18 cellular contexts compared by ENCODE assay signal in genomic region chr4:33386761-33387160, GRCh38.
A peak's percentile ranks its signal among the peaks of the same experiment; 100 is the strongest.
DNase-seq lines count a peak whose midpoint lies in the region; ATAC-seq, FAIRE-seq and TF ChIP-seq lines count a peak whose summit lies in the region.
"Had no signal": no experiment of that assay in that cellular context is flagged by ENCODE, and none has a peak within 500 bp of the region (broad histone marks: within the 10 kb centered on the region; RNA-seq: fewer than 3 reads in every experiment).

No MANE protein-coding gene starts in this region.

- H3K27me3 ChIP-seq in right lobe of liver (no peaks in the 10 kb centered on the region), HepG2 (ENCODE audit: control insufficient read depth in 1 of 2, insufficient read depth in 2 of 2, low read length in 2 of 2) (no peaks in the 10 kb centered on the region), MM.1S (replicated peaks; ENCODE audit: insufficient read depth, low read length) (no peaks in the 10 kb centered on the region), bronchial epithelial cell (ENCODE audit: control insufficient read depth, insufficient read depth, low read length) (no peaks in the 10 kb centered on the region)
- H3K27me3 ChIP-seq: left lung had no signal

- no peak overlapping the region for H3K4me3 ChIP-seq in right lobe of liver
- no peak overlapping the region for H3K4me3 ChIP-seq in HepG2 (replicated peaks in 1 of 3; ENCODE audit: insufficient read depth in 1 of 3, low read depth in 2 of 3, low read length in 3 of 3)
- no peak overlapping the region for H3K4me3 ChIP-seq in MM.1S (ENCODE audit: low read length)
- no peak overlapping the region for H3K4me3 ChIP-seq in bronchial epithelial cell (ENCODE audit: low read depth, low read length)
- H3K4me3 ChIP-seq in kidney (ENCODE audit: low read length in 2 of 2) = no peak overlapping the region
- H3K4me3 ChIP-seq: left lung had no signal

- H2AFZ ChIP-seq in HepG2 (ENCODE audit: low read length) (no peak overlapping the region), MM.1S (ENCODE audit: low read length) (no peak overlapping the region)

- BruUV-seq in HepG2 (replicated peaks; lab: Mats Ljungman, UMichigan) = no TSS peak

- no peaks in the 10 kb centered on the region for H3K79me2 ChIP-seq in HepG2 (ENCODE audit: insufficient read depth, low read length)
- H3K79me2 ChIP-seq in MM.1S (ENCODE audit: low read length) = no peaks in the 10 kb centered on the region

- H3K9me2 ChIP-seq in MM.1S (replicated peaks; ENCODE audit: insufficient read depth, low read length) = no peaks in the 10 kb centered on the region

- TF ChIP-seq POLR2A in right lobe of liver (IDR thresholded peaks at IDR 0.05) = no peak
- no peak for TF ChIP-seq POLR2A in HepG2 (IDR thresholded peaks at IDR 0.05; ENCODE audit: insufficient read depth in 1 of 2, low read depth in 2 of 2, low read length in 2 of 2)
- TF ChIP-seq POLR2A in GM12891 (IDR thresholded peaks at IDR 0.05; ENCODE audit: low read depth, low read length) = no peak

- CTCF ChIA-PET in HepG2 (lab: Yijun Ruan, JAX; ENCODE audit: low intra/inter-chr PET ratio, low total read pairs) = no interaction called here

- peak in 3 of 4 donors; percentile 5 to 21 (median 21) for TF ChIP-seq CTCF in right lobe of liver (IDR thresholded peaks at IDR 0.05)
- no peak for TF ChIP-seq CTCF in HepG2 (CRISPR knock-in tag; IDR thresholded peaks at IDR 0.05)
- TF ChIP-seq CTCF in MM.1S (IDR thresholded peaks at IDR 0.05; ENCODE audit: low read length) = peak; percentile 10; the same call in 1 of the 2 replicates
- peak; percentile 9 for TF ChIP-seq CTCF in bronchial epithelial cell (IDR thresholded peaks at IDR 0.05; ENCODE audit: insufficient read depth, low read length, severe bottlenecking)
- TF ChIP-seq CTCF in kidney (IDR thresholded peaks at IDR 0.05; ENCODE audit: borderline replicate concordance, extremely low read depth, insufficient read depth) = no peak

- H3K36me3 ChIP-seq in right lobe of liver (no peaks in the 10 kb centered on the region), HepG2 (replicated peaks in 1 of 2; ENCODE audit: control insufficient read depth in 1 of 2, insufficient read depth in 2 of 2, low read length in 2 of 2) (no peaks in the 10 kb centered on the region), MM.1S (replicated peaks; ENCODE audit: insufficient read depth, low read length) (no peaks in the 10 kb centered on the region), bronchial epithelial cell (ENCODE audit: control insufficient read depth, insufficient read depth, low read length) (no peaks in the 10 kb centered on the region), kidney (ENCODE audit: control insufficient read depth in 1 of 2, insufficient read depth in 2 of 2, low read length in 2 of 2) (no peaks in the 10 kb centered on the region)
- H3K36me3 ChIP-seq: left lung had no signal

- 77% methylated on average over 1 of the region's 1 CpG for WGBS in right lobe of liver (ENCODE audit: insufficient coverage, low coverage, low lambda C conversion rate, missing lambda C conversion rate)
- 16% methylated on average over 1 of the region's 1 CpG for WGBS in HepG2 (ENCODE audit: low lambda C conversion rate)

- no peak for TF ChIP-seq RAD21 in HepG2 (CRISPR knock-in tag; IDR thresholded peaks at IDR 0.05)

- in situ Hi-C loops in HepG2 (cut with HindIII; ENCODE audit: extremely low pct_ligation_motif_present, low pct_unique_long_range_greater_than_20kb) = no loop called here

- H3F3A ChIP-seq in MM.1S (ENCODE audit: insufficient read depth, low read length) = no peaks in the 10 kb centered on the region

- FAIRE-seq in HepG2 (lab: Jason Lieb, UNC) = no peak
- FAIRE-seq in bronchial epithelial cell (lab: Jason Lieb, UNC) = no peak
- FAIRE-seq in GM12891 (lab: Jason Lieb, UNC) = no peak
- FAIRE-seq in kidney (lab: Jason Lieb, UNC) = no peak
- FAIRE-seq: GM19239 had no signal

- POLR2A ChIA-PET in HepG2 (lab: Yijun Ruan, JAX) = no interaction called here

- no peak overlapping the region for H3K4me2 ChIP-seq in HepG2 (ENCODE audit: low read depth, low read length)
- H3K4me2 ChIP-seq in MM.1S (ENCODE audit: low read depth, low read length) = no peak overlapping the region

- ATAC-seq in right lobe of liver = no peak
- ATAC-seq in HepG2 = no peak
- ATAC-seq: left lung, Right ventricle myocardium inferior had no signal

- TF ChIP-seq EP300 in HepG2 (IDR thresholded peaks at IDR 0.05; ENCODE audit: low read depth in 2 of 2, low read length in 2 of 2) = no peak
- TF ChIP-seq EP300 in HepG2 (CRISPR knock-in tag; IDR thresholded peaks at IDR 0.05; ENCODE audit: borderline replicate concordance) = no peak

- H4K20me1 ChIP-seq in HepG2 (ENCODE audit: insufficient read depth, low read length) = no peaks in the 10 kb centered on the region
- H4K20me1 ChIP-seq in MM.1S (ENCODE audit: insufficient read depth, low read length) = no peaks in the 10 kb centered on the region

- H3K9me3 ChIP-seq in right lobe of liver (no peaks in the 10 kb centered on the region), HepG2 (ENCODE audit: low read length) (peaks cover 59% of the 10 kb centered on the region), MM.1S (replicated peaks; ENCODE audit: insufficient read depth, low read length) (no peaks in the 10 kb centered on the region), kidney (ENCODE audit: control insufficient read depth in 1 of 2, low read length in 2 of 2) (peaks cover 0 to 4% of the 10 kb centered on the region in 2 donors)

- intact Hi-C loops in right lobe of liver (cut with DNase I) (no loop called here), HepG2 (cut with micrococcal nuclease; ENCODE audit: unreplicated experiment) (loop anchor here (10.0 kb wide), 1 partner anchor 1338 kb away; no protein-coding TSS in a partner anchor), kidney (cut with DNase I) (no loop called here)

- DNase-seq in right lobe of liver = no peak
- no peak for DNase-seq in HepG2 (ENCODE audit: low spot score)
- DNase-seq in MM.1S = no peak
- DNase-seq in bronchial epithelial cell (ENCODE audit: low read depth) = no peak
- no peak for DNase-seq in GM12891 (ENCODE audit: insufficient read length, low spot score)
- no peak for DNase-seq in SKM-1 (lab: John Stamatoyannopoulos, UW; ENCODE audit: unreplicated experiment)
- no peak for DNase-seq in kidney
- DNase-seq in NCI-H146 treated with DMSO at 0.1 percent for 48 hours (lab: John Stamatoyannopoulos, UW; ENCODE audit: unreplicated experiment) = no peak
- DNase-seq: activated CD8-positive, alpha-beta memory T cell treated with anti-CD3 and anti-CD28 coated beads, Interleukin-2, amount 50 U/mL, for 48 hours; activated naive CD4-positive, alpha-beta T cell treated with anti-CD3 and anti-CD28 coated beads for 36 hours; effector memory CD4-positive, alpha-beta T cell; left lung; NCI-H2107; NCI-H774; stimulated activated CD4-positive, alpha-beta T cell treated with anti-CD3 and anti-CD28 coated beads, Interleukin-4, amount 100 ng/mL, for 24 hours; stimulated activated CD8-positive, alpha-beta memory T cell treated with anti-CD3 and anti-CD28 coated beads, Interleukin-4, amount 100 ng/mL, for 48 hours had no signal

- H3K9ac ChIP-seq in HepG2 (ENCODE audit: insufficient read depth, low read depth, low read length) (no peak overlapping the region), MM.1S (ENCODE audit: low read length) (no peak overlapping the region), kidney (ENCODE audit: low read length in 2 of 2) (no peak overlapping the region)

- no peak overlapping the region for H3K27ac ChIP-seq in right lobe of liver
- no peak overlapping the region for H3K27ac ChIP-seq in HepG2 (ENCODE audit: extremely low read length, insufficient read depth, low read length)
- H3K27ac ChIP-seq in MM.1S (ENCODE audit: low read length) = no peak overlapping the region
- no peak overlapping the region for H3K27ac ChIP-seq in kidney (ENCODE audit: low read depth in 2 of 2, low read length in 2 of 2)
- H3K27ac ChIP-seq: left lung had no signal

- no peaks in the 10 kb centered on the region for H3K4me1 ChIP-seq in right lobe of liver
- H3K4me1 ChIP-seq in HepG2 (ENCODE audit: insufficient read depth, low read length) = no peaks in the 10 kb centered on the region
- H3K4me1 ChIP-seq in MM.1S (ENCODE audit: low read length) = no peaks in the 10 kb centered on the region
- H3K4me1 ChIP-seq in kidney (ENCODE audit: control insufficient read depth in 1 of 2, insufficient read depth in 1 of 2, low read depth in 1 of 2, low read length in 2 of 2) = no peaks in the 10 kb centered on the region
- H3K4me1 ChIP-seq: left lung had no signal

TF ChIP-seq in HepG2, 621 proteins besides CTCF, POLR2A, EP300 and RAD21 (continues in another document):
- no peak for TF ChIP-seq ZNF710 (CRISPR knock-in tag; IDR thresholded peaks at IDR 0.05; ENCODE audit: borderline replicate concordance)

TF ChIP-seq in GM12891, 5 proteins besides CTCF, POLR2A, EP300 and RAD21:
- TF ChIP-seq POLR2AphosphoS5 (IDR thresholded peaks at IDR 0.05; ENCODE audit: low read depth, low read length) = no peak
- no peak for TF ChIP-seq TAF1 (IDR thresholded peaks at IDR 0.05; ENCODE audit: low read depth, low read length)
- TF ChIP-seq SPI1 (IDR thresholded peaks at IDR 0.05; ENCODE audit: low read depth, low read length) = no peak
- TF ChIP-seq POU2F2 (IDR thresholded peaks at IDR 0.05; ENCODE audit: low read depth, low read length) = no peak
TF ChIP-seq in GM12891: peak in this region for 0.

Comparison
In these comparisons a context has a peak if more than half of its experiments do, and no peak if none do; other contexts are left out.
1. CTCF ChIP-seq: peak in right lobe of liver (3 of 4), MM.1S (single experiment) and bronchial epithelial cell (single experiment); none in HepG2 (single experiment) and kidney (single experiment).